ENCODE assay signal across 8 cellular contexts in genomic region chr20:12207875-12208274, GRCh38.
DNase-seq lines count a peak whose midpoint lies in the region; ATAC-seq and TF ChIP-seq lines count a peak whose summit lies in the region.

No MANE protein-coding gene starts in this region.

- no peaks in the 10 kb centered on the region for H3K4me1 ChIP-seq in gastrocnemius medialis

- no peak overlapping the region for H3K27ac ChIP-seq in gastrocnemius medialis

- peaks cover 0 to 7% (median 0%) of the 10 kb centered on the region in 3 donors for H3K9me3 ChIP-seq in gastrocnemius medialis

- POLR2A ChIA-PET in AG04449 (lab: Yijun Ruan, JAX): no interaction called here

- CTCF ChIA-PET in AG04449 (lab: Yijun Ruan, JAX): interaction anchor here (1.1 to 2.0 kb wide), 3 partner anchors 9 to 195 kb away, joined by 5 to 11 read pairs (median 8); no protein-coding TSS in a partner anchor

- ATAC-seq in left ventricle myocardium superior (peak; percentile 42), gastrocnemius medialis (no peak)

- intact Hi-C loops in left ventricle myocardium superior (cut with micrococcal nuclease) (no loop called here), gastrocnemius medialis (cut with DNase I; ENCODE audit: low total_unique reads) (no loop called here)

- H3K4me3 ChIP-seq in AG04449 (ENCODE audit: low read depth, low read length) (no peak overlapping the region), gastrocnemius medialis (no peak overlapping the region)

- no peak for TF ChIP-seq POLR2A in gastrocnemius medialis (IDR thresholded peaks at IDR 0.05)

- H3K27me3 ChIP-seq in gastrocnemius medialis: no peaks in the 10 kb centered on the region

- TF ChIP-seq CTCF in AG04449 (IDR thresholded peaks at IDR 0.05; ENCODE audit: insufficient read depth, low read length, missing control alignments): peak; percentile 72
- peak; percentile 36; the same call in 1 of the 2 replicates for TF ChIP-seq CTCF in GM12874 (IDR thresholded peaks at IDR 0.05; ENCODE audit: insufficient read depth, low read depth, low read length)
- TF ChIP-seq CTCF in gastrocnemius medialis (IDR thresholded peaks at IDR 0.05 in 4 of 5, conservative IDR thresholded peaks at IDR 0.05 in 1 of 5): peak in 1 of 5 experiments; percentile 18

- in situ Hi-C loops in gastrocnemius medialis (cut with MboI; ENCODE audit: low sequenced_read_pairs in 4 of 4): no loop called here

- DNase-seq in AG04449 (ENCODE audit: low read depth, low spot score): no peak
- peak; percentile 43 for DNase-seq in RPMI8226
- DNase-seq in left ventricle myocardium superior: no peak
- DNase-seq in stimulated activated CD8-positive, alpha-beta memory T cell treated with anti-CD3 and anti-CD28 coated beads, Interleukin-4, amount 100 ng/mL, for 48 hours: no peak
- DNase-seq in gastrocnemius medialis: no peak
- DNase-seq in NCI-H1930 (lab: John Stamatoyannopoulos, UW): no peak
- no peak for DNase-seq in putamen (ENCODE audit: low spot score)

- H3K36me3 ChIP-seq in gastrocnemius medialis: no peaks in the 10 kb centered on the region
